In the genomic region with DNA sequence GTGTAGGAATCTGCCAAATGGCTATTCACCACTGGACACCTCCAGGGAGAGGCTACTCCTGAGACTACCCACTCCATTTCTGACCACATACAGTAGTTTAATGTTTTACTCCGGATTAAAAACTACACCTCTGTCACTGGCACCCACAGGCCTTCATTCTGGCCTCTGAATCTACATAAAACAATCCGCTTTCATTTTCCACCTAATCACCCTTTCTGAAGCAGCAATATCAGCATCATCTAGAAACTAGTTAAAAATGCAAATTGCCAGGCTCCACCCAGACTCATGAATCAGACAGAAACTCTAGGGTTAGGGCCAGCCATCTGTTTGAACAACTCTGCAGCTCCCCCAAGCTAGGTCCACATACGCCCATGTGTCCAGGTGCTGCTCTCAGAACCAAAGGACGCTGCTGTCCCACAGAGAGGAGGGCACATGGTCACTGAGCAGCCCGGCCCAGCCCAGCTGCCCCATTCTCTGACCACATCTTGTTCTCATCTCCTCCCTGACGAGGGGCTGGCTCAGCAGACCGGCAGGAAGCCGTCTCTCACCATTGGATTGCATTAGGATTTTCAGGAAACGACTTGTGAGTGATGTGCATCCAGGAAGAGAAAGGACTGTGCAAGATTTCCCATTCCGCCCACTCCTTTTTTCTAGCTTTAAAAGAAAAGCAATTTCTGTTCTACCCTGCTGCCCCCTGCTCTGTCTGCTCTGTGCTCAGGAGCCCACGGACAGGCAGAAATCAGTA, we compare ENCODE assay signal across 8 cellular contexts. TPM values are rescaled to one million over a fixed set of nuclear protein-coding genes. Genes with fewer than 3 reads are reported as not detected.
DNase-seq lines count a peak whose midpoint lies in the region; ATAC-seq and TF ChIP-seq lines count a peak whose summit lies in the region.

No MANE protein-coding gene starts in this region.

- H3K27me3 ChIP-seq in DOHH2 (ENCODE audit: control insufficient read depth, low read length) (no peaks in the 10 kb centered on the region), HUES6 (ENCODE audit: control insufficient read depth, insufficient read depth, low read length) (no peaks in the 10 kb centered on the region), heart right ventricle (no peaks in the 10 kb centered on the region)

- no peak overlapping the region for H3K9ac ChIP-seq in HUES6 (ENCODE audit: low read length)

- peaks cover 18% of the 10 kb centered on the region for H4K20me1 ChIP-seq in DOHH2 (ENCODE audit: control insufficient read depth, insufficient read depth, low read depth, low read length)

- H3K27ac Mint-ChIP-seq in activated T-helper 17 cell treated with anti-CD3 and anti-CD28 coated beads, Interleukin-2, amount 50 U/mL, for 72 hours: peak overlapping the region; percentile 95

- no peak for TF ChIP-seq CTCF in DOHH2 (IDR thresholded peaks at IDR 0.05; ENCODE audit: low read depth, low read length, poor library complexity, severe bottlenecking)
- no peak for TF ChIP-seq CTCF in heart right ventricle (IDR thresholded peaks at IDR 0.05)

- ATAC-seq in GM21423 (IDR thresholded peaks at IDR 0.05; ENCODE audit: unreplicated experiment) (peak; percentile 93), heart right ventricle (peak; percentile 72 to 89 (median 78))
- peak; percentile 82 for ATAC-seq in activated T-helper 17 cell treated with anti-CD3 and anti-CD28 coated beads, Interleukin-2, amount 50 U/mL, for 72 hours (replicated peaks)

- 33 to 34% methylated on average over 11 of the region's 11 CpGs for WGBS in heart right ventricle, 2 donors

- H3K4me1 ChIP-seq in DOHH2 (ENCODE audit: control insufficient read depth, low read length): peaks cover 70% of the 10 kb centered on the region
- H3K4me1 ChIP-seq in HUES6 (ENCODE audit: control insufficient read depth, insufficient read depth, low read length): peaks cover 15% of the 10 kb centered on the region; the same call in 1 of the 2 replicates
- peaks cover 18 to 95% (median 75%) of the 10 kb centered on the region in 9 donors for H3K4me1 ChIP-seq in heart right ventricle

- DNase-seq in heart right ventricle: peak; percentile 45 to 58
- DNase-seq in stimulated activated CD4-positive, alpha-beta T cell treated with anti-CD3 and anti-CD28 coated beads, Interleukin-15, amount 100 ng/mL, for 48 hours (ENCODE audit: low read depth in 2 of 2): peak; percentile 12 to 31
- DNase-seq in NCI-H1436 treated with DMSO at 0.1 percent for 48 hours (lab: John Stamatoyannopoulos, UW): no peak
- no peak for DNase-seq in NCI-H2171 treated with DMSO at 0.1 percent for 48 hours (lab: John Stamatoyannopoulos, UW)

- H3K36me3 ChIP-seq in DOHH2 (ENCODE audit: control insufficient read depth, low read length): peaks cover 85% of the 10 kb centered on the region
- peaks cover 16% of the 10 kb centered on the region for H3K36me3 ChIP-seq in HUES6 (ENCODE audit: control insufficient read depth, insufficient read depth, low read length)
- H3K36me3 ChIP-seq in heart right ventricle: peaks cover 0 to 20% (median 9%) of the 10 kb centered on the region in 9 donors

- no peaks in the 10 kb centered on the region for H3F3A ChIP-seq in DOHH2 (ENCODE audit: control insufficient read depth, insufficient read depth)

- H3K27ac ChIP-seq in DOHH2 (ENCODE audit: low read depth, low read length) (no peak overlapping the region), HUES6 (ENCODE audit: low read depth, low read length) (peak overlapping the region; percentile 9; the same call in 1 of the 2 replicates), heart right ventricle (peak overlapping the region in 9 of 10 donors; percentile 31 to 87 (median 62))

- H3K9me2 ChIP-seq in DOHH2 (replicated peaks; ENCODE audit: control insufficient read depth, low read length): no peaks in the 10 kb centered on the region

- H3K4me3 ChIP-seq in DOHH2 (ENCODE audit: low read length): peak overlapping the region; percentile 10; the same call in 1 of the 2 replicates
- H3K4me3 ChIP-seq in HUES6 (ENCODE audit: low read depth, low read length): no peak overlapping the region
- peak overlapping the region in 5 of 10 donors; percentile 5 to 28 (median 11) for H3K4me3 ChIP-seq in heart right ventricle

- no peaks in the 10 kb centered on the region for H3K27me3 Mint-ChIP-seq in activated T-helper 17 cell treated with anti-CD3 and anti-CD28 coated beads, Interleukin-2, amount 50 U/mL, for 72 hours

- H3K36me3 Mint-ChIP-seq in activated T-helper 17 cell treated with anti-CD3 and anti-CD28 coated beads, Interleukin-2, amount 50 U/mL, for 72 hours (ENCODE audit: low read depth): peaks cover 72% of the 10 kb centered on the region

- H3K9me3 Mint-ChIP-seq in activated T-helper 17 cell treated with anti-CD3 and anti-CD28 coated beads, Interleukin-2, amount 50 U/mL, for 72 hours: no peaks in the 10 kb centered on the region

- peaks cover 91% of the 10 kb centered on the region for H3K79me2 ChIP-seq in DOHH2 (ENCODE audit: control insufficient read depth, low read length)

- intact Hi-C loops in heart right ventricle (cut with DNase I): no loop called here

- H3K4me3 Mint-ChIP-seq in activated T-helper 17 cell treated with anti-CD3 and anti-CD28 coated beads, Interleukin-2, amount 50 U/mL, for 72 hours: peak overlapping the region; percentile 85

- H3K4me1 Mint-ChIP-seq in activated T-helper 17 cell treated with anti-CD3 and anti-CD28 coated beads, Interleukin-2, amount 50 U/mL, for 72 hours: peaks cover 68% of the 10 kb centered on the region

- H3K4me2 ChIP-seq in DOHH2 (ENCODE audit: low read length): peak overlapping the region; percentile 41

- no peaks in the 10 kb centered on the region for H3K9me3 ChIP-seq in DOHH2 (ENCODE audit: control insufficient read depth, insufficient read depth, low read length)
- no peaks in the 10 kb centered on the region for H3K9me3 ChIP-seq in HUES6 (ENCODE audit: control insufficient read depth, insufficient read depth, low read depth, low read length)
- H3K9me3 ChIP-seq in heart right ventricle: no peaks in the 10 kb centered on the region

RNA-seq across cellular contexts. Expression of gene ADAM19, which starts 34.7 kb away (rescaled TPM):
- 100 to 1,000 TPM in 1 of 2 donors, 10 to 100 TPM in 1; 71.2 to 145 TPM for total RNA-seq in activated T-helper 17 cell treated with anti-CD3 and anti-CD28 coated beads, Interleukin-2, amount 50 U/mL, for 72 hours
- 10 to 100 TPM in 7 of 10 donors, 1 to 10 TPM in 3; 5.5 to 49.6 (median 28.1) TPM for total RNA-seq in heart right ventricle
- polyA plus RNA-seq in heart right ventricle: 1 to 10 TPM; 6.4 to 8.8 TPM

Comparison
In these comparisons a context has a peak if more than half of its experiments do, and no peak if none do; other contexts are left out.
1. DNase-seq: peak in heart right ventricle (2 of 2) and stimulated activated CD4-positive, alpha-beta T cell treated with anti-CD3 and anti-CD28 coated beads, Interleukin-15, amount 100 ng/mL, for 48 hours (2 of 2); none in NCI-H1436 treated with DMSO at 0.1 percent for 48 hours (single experiment) and NCI-H2171 treated with DMSO at 0.1 percent for 48 hours (single experiment).
2. Peak in every context shown above with its lines, with median percentiles within 50 percentile points of each other: ATAC-seq.